Comparison of ENCODE assay signal across 1 cellular context in the genomic region with DNA sequence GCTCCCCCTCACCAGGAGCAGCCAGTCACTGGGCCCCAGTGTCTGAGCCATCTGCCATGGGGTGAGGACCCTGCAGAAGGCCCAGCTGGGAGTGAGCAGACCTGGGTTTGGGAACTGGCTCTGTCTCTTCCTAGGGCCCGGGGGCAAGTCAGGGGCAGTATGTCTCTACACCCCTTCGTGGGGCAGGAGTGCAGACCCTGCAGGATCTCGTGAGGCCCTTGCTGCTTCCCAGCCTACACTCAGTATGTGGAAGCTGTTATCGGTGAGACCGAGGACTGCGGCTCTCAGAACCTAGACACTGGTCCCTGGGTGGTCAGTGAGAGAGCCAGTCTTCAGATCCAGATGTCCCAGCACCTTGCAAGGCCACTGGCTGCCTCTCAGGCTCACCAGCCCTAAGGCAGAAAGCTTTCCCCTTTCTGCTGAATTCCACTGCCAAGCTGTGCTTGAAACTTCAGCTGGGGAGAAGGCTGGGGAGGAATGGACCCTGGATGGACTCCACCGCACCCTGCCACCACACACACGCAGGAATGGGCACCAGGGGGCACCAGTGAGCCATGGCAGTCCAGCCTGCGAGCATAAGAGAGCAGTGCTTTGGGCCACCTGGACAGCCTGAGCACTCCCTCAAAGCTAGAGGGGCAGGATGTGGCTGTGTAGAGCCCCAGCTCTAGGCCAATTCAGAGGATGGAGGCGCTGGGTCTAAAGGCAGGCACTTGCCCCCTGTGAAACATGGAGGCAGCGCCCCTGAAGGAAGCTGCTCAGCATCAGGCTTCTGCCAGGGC.
TF ChIP-seq lines count a peak whose summit lies in the region.

No MANE protein-coding gene starts in this region.

TF ChIP-seq in K562, 482 proteins besides CTCF, POLR2A, EP300 and RAD21 (continued from another document):
- no peak for TF ChIP-seq CREB1 (IDR thresholded peaks at IDR 0.05)
- no peak; the same call in 1 of the 2 replicates for TF ChIP-seq CREB1 (CRISPR knock-in tag; IDR thresholded peaks at IDR 0.05)
- TF ChIP-seq, protein P1, sequence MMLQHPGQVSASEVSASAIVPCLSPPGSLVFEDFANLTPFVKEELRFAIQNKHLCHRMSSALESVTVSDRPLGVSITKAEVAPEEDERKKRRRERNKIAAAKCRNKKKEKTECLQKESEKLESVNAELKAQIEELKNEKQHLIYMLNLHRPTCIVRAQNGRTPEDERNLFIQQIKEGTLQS (IDR thresholded peaks at IDR 0.05): no peak
- TF ChIP-seq, protein P1 (CRISPR knock-in tag; conservative IDR thresholded peaks at IDR 0.05): no peak
- TF ChIP-seq MYC (IDR thresholded peaks at IDR 0.05; ENCODE audit: low read depth, low read length): no peak
- TF ChIP-seq MYC (CRISPR knock-in tag; IDR thresholded peaks at IDR 0.05; ENCODE audit: borderline replicate concordance, low read depth): no peak
- no peak for TF ChIP-seq NUFIP1 (IDR thresholded peaks at IDR 0.05; ENCODE audit: partially characterized antibody)
- TF ChIP-seq, protein P2, sequence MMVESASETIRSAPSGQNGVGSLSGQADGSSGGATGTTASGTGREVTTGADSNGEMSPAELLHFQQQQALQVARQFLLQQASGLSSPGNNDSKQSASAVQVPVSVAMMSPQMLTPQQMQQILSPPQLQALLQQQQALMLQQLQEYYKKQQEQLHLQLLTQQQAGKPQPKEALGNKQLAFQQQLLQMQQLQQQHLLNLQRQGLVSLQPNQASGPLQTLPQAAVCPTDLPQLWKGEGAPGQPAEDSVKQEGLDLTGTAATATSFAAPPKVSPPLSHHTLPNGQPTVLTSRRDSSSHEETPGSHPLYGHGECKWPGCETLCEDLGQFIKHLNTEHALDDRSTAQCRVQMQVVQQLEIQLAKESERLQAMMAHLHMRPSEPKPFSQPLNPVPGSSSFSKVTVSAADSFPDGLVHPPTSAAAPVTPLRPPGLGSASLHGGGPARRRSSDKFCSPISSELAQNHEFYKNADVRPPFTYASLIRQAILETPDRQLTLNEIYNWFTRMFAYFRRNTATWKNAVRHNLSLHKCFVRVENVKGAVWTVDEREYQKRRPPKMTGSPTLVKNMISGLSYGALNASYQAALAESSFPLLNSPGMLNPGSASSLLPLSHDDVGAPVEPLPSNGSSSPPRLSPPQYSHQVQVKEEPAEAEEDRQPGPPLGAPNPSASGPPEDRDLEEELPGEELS (CRISPR knock-in tag; IDR thresholded peaks at IDR 0.05; ENCODE audit: borderline replicate concordance): no peak
- TF ChIP-seq, protein P3, sequence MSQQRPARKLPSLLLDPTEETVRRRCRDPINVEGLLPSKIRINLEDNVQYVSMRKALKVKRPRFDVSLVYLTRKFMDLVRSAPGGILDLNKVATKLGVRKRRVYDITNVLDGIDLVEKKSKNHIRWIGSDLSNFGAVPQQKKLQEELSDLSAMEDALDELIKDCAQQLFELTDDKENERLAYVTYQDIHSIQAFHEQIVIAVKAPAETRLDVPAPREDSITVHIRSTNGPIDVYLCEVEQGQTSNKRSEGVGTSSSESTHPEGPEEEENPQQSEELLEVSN (IDR thresholded peaks at IDR 0.05; ENCODE audit: borderline replicate concordance in 1 of 2, extremely low read depth in 1 of 2, insufficient read depth in 1 of 2, insufficient read length in 1 of 2, low read depth in 1 of 2, low read length in 1 of 2, poor library complexity in 1 of 2, severe bottlenecking in 1 of 2): no peak
- TF ChIP-seq, protein P4, sequence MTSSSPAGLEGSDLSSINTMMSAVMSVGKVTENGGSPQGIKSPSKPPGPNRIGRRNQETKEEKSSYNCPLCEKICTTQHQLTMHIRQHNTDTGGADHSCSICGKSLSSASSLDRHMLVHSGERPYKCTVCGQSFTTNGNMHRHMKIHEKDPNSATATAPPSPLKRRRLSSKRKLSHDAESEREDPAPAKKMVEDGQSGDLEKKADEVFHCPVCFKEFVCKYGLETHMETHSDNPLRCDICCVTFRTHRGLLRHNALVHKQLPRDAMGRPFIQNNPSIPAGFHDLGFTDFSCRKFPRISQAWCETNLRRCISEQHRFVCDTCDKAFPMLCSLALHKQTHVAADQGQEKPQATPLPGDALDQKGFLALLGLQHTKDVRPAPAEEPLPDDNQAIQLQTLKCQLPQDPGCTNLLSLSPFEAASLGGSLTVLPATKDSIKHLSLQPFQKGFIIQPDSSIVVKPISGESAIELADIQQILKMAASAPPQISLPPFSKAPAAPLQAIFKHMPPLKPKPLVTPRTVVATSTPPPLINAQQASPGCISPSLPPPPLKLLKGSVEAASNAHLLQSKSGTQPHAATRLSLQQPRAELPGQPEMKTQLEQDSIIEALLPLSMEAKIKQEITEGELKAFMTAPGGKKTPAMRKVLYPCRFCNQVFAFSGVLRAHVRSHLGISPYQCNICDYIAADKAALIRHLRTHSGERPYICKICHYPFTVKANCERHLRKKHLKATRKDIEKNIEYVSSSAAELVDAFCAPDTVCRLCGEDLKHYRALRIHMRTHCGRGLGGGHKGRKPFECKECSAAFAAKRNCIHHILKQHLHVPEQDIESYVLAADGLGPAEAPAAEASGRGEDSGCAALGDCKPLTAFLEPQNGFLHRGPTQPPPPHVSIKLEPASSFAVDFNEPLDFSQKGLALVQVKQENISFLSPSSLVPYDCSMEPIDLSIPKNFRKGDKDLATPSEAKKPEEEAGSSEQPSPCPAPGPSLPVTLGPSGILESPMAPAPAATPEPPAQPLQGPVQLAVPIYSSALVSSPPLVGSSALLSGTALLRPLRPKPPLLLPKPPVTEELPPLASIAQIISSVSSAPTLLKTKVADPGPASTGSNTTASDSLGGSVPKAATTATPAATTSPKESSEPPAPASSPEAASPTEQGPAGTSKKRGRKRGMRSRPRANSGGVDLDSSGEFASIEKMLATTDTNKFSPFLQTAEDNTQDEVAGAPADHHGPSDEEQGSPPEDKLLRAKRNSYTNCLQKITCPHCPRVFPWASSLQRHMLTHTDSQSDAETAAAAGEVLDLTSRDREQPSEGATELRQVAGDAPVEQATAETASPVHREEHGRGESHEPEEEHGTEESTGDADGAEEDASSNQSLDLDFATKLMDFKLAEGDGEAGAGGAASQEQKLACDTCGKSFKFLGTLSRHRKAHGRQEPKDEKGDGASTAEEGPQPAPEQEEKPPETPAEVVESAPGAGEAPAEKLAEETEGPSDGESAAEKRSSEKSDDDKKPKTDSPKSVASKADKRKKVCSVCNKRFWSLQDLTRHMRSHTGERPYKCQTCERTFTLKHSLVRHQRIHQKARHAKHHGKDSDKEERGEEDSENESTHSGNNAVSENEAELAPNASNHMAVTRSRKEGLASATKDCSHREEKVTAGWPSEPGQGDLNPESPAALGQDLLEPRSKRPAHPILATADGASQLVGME (CRISPR knock-in tag; IDR thresholded peaks at IDR 0.05): no peak
- TF ChIP-seq ZNF586 (CRISPR knock-in tag; conservative IDR thresholded peaks at IDR 0.05): no peak
- no peak for TF ChIP-seq RUNX1 (IDR thresholded peaks at IDR 0.05; ENCODE audit: low read depth)
- no peak for TF ChIP-seq TRIM28 (IDR thresholded peaks at IDR 0.05)
- TF ChIP-seq, protein P5, sequence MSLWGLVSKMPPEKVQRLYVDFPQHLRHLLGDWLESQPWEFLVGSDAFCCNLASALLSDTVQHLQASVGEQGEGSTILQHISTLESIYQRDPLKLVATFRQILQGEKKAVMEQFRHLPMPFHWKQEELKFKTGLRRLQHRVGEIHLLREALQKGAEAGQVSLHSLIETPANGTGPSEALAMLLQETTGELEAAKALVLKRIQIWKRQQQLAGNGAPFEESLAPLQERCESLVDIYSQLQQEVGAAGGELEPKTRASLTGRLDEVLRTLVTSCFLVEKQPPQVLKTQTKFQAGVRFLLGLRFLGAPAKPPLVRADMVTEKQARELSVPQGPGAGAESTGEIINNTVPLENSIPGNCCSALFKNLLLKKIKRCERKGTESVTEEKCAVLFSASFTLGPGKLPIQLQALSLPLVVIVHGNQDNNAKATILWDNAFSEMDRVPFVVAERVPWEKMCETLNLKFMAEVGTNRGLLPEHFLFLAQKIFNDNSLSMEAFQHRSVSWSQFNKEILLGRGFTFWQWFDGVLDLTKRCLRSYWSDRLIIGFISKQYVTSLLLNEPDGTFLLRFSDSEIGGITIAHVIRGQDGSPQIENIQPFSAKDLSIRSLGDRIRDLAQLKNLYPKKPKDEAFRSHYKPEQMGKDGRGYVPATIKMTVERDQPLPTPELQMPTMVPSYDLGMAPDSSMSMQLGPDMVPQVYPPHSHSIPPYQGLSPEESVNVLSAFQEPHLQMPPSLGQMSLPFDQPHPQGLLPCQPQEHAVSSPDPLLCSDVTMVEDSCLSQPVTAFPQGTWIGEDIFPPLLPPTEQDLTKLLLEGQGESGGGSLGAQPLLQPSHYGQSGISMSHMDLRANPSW (CRISPR knock-in tag; IDR thresholded peaks at IDR 0.05): no peak
- TF ChIP-seq, protein P6, sequence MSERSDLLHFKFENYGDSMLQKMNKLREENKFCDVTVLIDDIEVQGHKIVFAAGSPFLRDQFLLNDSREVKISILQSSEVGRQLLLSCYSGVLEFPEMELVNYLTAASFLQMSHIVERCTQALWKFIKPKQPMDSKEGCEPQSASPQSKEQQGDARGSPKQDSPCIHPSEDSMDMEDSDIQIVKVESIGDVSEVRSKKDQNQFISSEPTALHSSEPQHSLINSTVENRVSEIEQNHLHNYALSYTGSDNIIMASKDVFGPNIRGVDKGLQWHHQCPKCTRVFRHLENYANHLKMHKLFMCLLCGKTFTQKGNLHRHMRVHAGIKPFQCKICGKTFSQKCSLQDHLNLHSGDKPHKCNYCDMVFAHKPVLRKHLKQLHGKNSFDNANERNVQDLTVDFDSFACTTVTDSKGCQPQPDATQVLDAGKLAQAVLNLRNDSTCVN (CRISPR knock-in tag; IDR thresholded peaks at IDR 0.05): no peak
